ENCODE assay signal across 1 cellular context in the genomic region with DNA sequence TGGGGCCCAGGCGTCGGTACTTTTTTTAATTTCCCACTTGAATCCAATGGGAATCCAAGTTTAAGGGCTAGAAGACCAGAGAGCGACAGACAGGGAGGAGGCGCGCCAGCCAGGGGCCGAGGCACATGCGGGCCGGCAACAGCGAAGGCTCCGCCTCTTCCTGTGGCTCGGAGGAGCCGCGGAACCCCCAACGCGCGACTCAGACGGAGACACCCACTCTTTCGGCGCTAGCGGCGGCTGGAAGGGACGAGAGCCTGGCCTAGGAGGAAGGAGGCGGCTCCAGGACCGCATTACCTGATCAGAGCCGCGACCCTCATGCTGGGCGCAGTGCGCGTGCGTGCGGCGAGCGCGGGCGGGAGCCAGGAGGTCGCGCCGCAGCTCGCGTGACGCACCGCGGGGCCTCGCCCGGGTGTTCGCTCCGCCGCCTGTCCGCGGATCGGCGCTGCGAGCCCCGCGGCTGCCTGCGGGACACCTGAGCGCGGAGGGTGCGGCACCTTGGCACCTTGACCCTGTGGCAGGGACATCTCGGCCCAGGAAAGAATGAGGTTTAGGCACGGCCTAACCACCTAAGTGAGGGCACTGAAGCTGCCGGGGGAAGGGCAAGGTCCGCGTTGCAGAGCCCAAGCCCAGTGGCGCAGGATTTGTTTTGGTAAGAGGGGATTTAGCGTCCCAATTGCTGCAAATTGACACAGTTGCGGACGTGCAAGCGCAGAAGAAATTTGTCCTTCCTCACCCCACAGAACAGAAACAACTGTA.
A peak's percentile ranks its signal among the peaks of the same experiment; 100 is the strongest.
TF ChIP-seq lines count a peak whose summit lies in the region.

A gene with protein sequence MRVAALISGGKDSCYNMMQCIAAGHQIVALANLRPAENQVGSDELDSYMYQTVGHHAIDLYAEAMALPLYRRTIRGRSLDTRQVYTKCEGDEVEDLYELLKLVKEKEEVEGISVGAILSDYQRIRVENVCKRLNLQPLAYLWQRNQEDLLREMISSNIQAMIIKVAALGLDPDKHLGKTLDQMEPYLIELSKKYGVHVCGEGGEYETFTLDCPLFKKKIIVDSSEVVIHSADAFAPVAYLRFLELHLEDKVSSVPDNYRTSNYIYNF (minus strand): TSS at position 341 of the 756 bp plus-strand sequence. CDS start 24 bp downstream, at position 317.

TF ChIP-seq in K562, 482 proteins besides CTCF, POLR2A, EP300 and RAD21 (continued from another document and continues in another):
- TF ChIP-seq, protein P1, sequence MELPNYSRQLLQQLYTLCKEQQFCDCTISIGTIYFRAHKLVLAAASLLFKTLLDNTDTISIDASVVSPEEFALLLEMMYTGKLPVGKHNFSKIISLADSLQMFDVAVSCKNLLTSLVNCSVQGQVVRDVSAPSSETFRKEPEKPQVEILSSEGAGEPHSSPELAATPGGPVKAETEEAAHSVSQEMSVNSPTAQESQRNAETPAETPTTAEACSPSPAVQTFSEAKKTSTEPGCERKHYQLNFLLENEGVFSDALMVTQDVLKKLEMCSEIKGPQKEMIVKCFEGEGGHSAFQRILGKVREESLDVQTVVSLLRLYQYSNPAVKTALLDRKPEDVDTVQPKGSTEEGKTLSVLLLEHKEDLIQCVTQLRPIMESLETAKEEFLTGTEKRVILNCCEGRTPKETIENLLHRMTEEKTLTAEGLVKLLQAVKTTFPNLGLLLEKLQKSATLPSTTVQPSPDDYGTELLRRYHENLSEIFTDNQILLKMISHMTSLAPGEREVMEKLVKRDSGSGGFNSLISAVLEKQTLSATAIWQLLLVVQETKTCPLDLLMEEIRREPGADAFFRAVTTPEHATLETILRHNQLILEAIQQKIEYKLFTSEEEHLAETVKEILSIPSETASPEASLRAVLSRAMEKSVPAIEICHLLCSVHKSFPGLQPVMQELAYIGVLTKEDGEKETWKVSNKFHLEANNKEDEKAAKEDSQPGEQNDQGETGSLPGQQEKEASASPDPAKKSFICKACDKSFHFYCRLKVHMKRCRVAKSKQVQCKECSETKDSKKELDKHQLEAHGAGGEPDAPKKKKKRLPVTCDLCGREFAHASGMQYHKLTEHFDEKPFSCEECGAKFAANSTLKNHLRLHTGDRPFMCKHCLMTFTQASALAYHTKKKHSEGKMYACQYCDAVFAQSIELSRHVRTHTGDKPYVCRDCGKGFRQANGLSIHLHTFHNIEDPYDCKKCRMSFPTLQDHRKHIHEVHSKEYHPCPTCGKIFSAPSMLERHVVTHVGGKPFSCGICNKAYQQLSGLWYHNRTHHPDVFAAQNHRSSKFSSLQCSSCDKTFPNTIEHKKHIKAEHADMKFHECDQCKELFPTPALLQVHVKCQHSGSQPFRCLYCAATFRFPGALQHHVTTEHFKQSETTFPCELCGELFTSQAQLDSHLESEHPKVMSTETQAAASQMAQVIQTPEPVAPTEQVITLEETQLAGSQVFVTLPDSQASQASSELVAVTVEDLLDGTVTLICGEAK (IDR thresholded peaks at IDR 0.05) = peak; percentile 8; the same call in 1 of the 2 replicates
- TF ChIP-seq, protein P1 (CRISPR knock-in tag; IDR thresholded peaks at IDR 0.05) = no peak
- TF ChIP-seq ZNF75A (CRISPR knock-in tag; IDR thresholded peaks at IDR 0.05) = no peak
- TF ChIP-seq, protein P2, sequence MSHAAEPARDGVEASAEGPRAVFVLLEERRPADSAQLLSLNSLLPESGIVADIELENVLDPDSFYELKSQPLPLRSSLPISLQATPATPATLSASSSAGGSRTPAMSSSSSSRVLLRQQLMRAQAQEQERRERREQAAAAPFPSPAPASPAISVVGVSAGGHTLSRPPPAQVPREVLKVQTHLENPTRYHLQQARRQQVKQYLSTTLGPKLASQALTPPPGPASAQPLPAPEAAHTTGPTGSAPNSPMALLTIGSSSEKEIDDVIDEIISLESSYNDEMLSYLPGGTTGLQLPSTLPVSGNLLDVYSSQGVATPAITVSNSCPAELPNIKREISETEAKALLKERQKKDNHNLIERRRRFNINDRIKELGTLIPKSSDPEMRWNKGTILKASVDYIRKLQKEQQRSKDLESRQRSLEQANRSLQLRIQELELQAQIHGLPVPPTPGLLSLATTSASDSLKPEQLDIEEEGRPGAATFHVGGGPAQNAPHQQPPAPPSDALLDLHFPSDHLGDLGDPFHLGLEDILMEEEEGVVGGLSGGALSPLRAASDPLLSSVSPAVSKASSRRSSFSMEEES (CRISPR knock-in tag; IDR thresholded peaks at IDR 0.05) = no peak
- no peak for TF ChIP-seq CREBBP (IDR thresholded peaks at IDR 0.05; ENCODE audit: low read depth, low read length)
- no peak for TF ChIP-seq SRSF7 (optimal IDR thresholded peaks at IDR 0.05; ENCODE audit: low read depth, low read length)
- TF ChIP-seq MBD2 (IDR thresholded peaks at IDR 0.05; ENCODE audit: borderline replicate concordance, low read depth) = no peak; the same call in 1 of the 2 replicates
- TF ChIP-seq TRIM28 (IDR thresholded peaks at IDR 0.05) = no peak
- TF ChIP-seq NR2C2 (CRISPR knock-in tag; IDR thresholded peaks at IDR 0.05) = peak; percentile 71; the same call in 1 of the 2 replicates
- peak; percentile 87 for TF ChIP-seq NR2C2 (tag; IDR thresholded peaks at IDR 0.05)
- no peak for TF ChIP-seq CAMTA2 (CRISPR knock-in tag; conservative IDR thresholded peaks at IDR 0.05)
- no peak for TF ChIP-seq ZNF445 (CRISPR knock-in tag; IDR thresholded peaks at IDR 0.05; ENCODE audit: low read depth)
- TF ChIP-seq ZNF561 (CRISPR knock-in tag; conservative IDR thresholded peaks at IDR 0.05) = no peak
- TF ChIP-seq COPS2 (conservative IDR thresholded peaks at IDR 0.05) = no peak
- no peak for TF ChIP-seq PTRF (tag; IDR thresholded peaks at IDR 0.05)
- TF ChIP-seq PHF21A (IDR thresholded peaks at IDR 0.05; ENCODE audit: borderline replicate concordance, low read depth) = no peak
- TF ChIP-seq KAT8 (IDR thresholded peaks at IDR 0.05; ENCODE audit: low read depth) = no peak
- peak; percentile 5; the same call in 1 of the 2 replicates for TF ChIP-seq SMARCA4 (IDR thresholded peaks at IDR 0.05)
- no peak for TF ChIP-seq PPARD (CRISPR knock-in tag; IDR thresholded peaks at IDR 0.05)
- TF ChIP-seq GTF2A2 (tag; IDR thresholded peaks at IDR 0.05) = no peak
- TF ChIP-seq POLR2H (tag; IDR thresholded peaks at IDR 0.05; ENCODE audit: low read depth) = peak; percentile 20; the same call in 1 of the 2 replicates
- TF ChIP-seq, protein P3, sequence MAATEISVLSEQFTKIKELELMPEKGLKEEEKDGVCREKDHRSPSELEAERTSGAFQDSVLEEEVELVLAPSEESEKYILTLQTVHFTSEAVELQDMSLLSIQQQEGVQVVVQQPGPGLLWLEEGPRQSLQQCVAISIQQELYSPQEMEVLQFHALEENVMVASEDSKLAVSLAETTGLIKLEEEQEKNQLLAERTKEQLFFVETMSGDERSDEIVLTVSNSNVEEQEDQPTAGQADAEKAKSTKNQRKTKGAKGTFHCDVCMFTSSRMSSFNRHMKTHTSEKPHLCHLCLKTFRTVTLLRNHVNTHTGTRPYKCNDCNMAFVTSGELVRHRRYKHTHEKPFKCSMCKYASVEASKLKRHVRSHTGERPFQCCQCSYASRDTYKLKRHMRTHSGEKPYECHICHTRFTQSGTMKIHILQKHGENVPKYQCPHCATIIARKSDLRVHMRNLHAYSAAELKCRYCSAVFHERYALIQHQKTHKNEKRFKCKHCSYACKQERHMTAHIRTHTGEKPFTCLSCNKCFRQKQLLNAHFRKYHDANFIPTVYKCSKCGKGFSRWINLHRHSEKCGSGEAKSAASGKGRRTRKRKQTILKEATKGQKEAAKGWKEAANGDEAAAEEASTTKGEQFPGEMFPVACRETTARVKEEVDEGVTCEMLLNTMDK (IDR thresholded peaks at IDR 0.05; ENCODE audit: borderline replicate concordance, insufficient read depth, low read depth, low read length, poor library complexity, severe bottlenecking) = no peak
- TF ChIP-seq, protein P4, sequence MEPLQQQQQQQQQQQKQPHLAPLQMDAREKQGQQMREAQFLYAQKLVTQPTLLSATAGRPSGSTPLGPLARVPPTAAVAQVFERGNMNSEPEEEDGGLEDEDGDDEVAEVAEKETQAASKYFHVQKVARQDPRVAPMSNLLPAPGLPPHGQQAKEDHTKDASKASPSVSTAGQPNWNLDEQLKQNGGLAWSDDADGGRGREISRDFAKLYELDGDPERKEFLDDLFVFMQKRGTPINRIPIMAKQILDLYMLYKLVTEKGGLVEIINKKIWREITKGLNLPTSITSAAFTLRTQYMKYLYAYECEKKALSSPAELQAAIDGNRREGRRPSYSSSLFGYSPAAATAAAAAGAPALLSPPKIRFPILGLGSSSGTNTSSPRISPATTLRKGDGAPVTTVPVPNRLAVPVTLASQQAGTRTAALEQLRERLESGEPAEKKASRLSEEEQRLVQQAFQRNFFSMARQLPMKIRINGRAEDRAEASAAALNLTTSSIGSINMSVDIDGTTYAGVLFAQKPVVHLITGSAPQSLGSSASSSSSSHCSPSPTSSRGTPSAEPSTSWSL (CRISPR knock-in tag; IDR thresholded peaks at IDR 0.05; ENCODE audit: borderline replicate concordance) = no peak
- TF ChIP-seq RB1 (IDR thresholded peaks at IDR 0.05; ENCODE audit: low read depth) = peak; percentile 87
- TF ChIP-seq MAFK (IDR thresholded peaks at IDR 0.05; ENCODE audit: low read length) = no peak
- no peak for TF ChIP-seq SMARCC2 (IDR thresholded peaks at IDR 0.05; ENCODE audit: low read depth)
- no peak for TF ChIP-seq ZNF121 (CRISPR knock-in tag; conservative IDR thresholded peaks at IDR 0.05)
- no peak for TF ChIP-seq ETV5 (CRISPR knock-in tag; IDR thresholded peaks at IDR 0.05; ENCODE audit: low read depth)
- TF ChIP-seq, protein P5, sequence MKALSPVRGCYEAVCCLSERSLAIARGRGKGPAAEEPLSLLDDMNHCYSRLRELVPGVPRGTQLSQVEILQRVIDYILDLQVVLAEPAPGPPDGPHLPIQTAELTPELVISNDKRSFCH (CRISPR knock-in tag; IDR thresholded peaks at IDR 0.05) = no peak
- TF ChIP-seq, protein P5 (tag; IDR thresholded peaks at IDR 0.05) = 0 out of 2 replicates have a peak, but pooled peaks have one; percentile 33
- TF ChIP-seq, protein P6, sequence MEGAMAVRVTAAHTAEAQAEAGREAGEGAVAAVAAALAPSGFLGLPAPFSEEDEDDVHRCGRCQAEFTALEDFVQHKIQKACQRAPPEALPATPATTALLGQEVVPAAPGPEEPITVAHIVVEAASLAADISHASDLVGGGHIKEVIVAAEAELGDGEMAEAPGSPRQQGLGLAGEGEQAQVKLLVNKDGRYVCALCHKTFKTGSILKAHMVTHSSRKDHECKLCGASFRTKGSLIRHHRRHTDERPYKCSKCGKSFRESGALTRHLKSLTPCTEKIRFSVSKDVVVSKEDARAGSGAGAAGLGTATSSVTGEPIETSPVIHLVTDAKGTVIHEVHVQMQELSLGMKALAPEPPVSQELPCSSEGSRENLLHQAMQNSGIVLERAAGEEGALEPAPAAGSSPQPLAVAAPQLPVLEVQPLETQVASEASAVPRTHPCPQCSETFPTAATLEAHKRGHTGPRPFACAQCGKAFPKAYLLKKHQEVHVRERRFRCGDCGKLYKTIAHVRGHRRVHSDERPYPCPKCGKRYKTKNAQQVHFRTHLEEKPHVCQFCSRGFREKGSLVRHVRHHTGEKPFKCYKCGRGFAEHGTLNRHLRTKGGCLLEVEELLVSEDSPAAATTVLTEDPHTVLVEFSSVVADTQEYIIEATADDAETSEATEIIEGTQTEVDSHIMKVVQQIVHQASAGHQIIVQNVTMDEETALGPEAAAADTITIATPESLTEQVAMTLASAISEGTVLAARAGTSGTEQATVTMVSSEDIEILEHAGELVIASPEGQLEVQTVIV (CRISPR knock-in tag; IDR thresholded peaks at IDR 0.05; ENCODE audit: borderline replicate concordance) = no peak
- TF ChIP-seq, protein P7, sequence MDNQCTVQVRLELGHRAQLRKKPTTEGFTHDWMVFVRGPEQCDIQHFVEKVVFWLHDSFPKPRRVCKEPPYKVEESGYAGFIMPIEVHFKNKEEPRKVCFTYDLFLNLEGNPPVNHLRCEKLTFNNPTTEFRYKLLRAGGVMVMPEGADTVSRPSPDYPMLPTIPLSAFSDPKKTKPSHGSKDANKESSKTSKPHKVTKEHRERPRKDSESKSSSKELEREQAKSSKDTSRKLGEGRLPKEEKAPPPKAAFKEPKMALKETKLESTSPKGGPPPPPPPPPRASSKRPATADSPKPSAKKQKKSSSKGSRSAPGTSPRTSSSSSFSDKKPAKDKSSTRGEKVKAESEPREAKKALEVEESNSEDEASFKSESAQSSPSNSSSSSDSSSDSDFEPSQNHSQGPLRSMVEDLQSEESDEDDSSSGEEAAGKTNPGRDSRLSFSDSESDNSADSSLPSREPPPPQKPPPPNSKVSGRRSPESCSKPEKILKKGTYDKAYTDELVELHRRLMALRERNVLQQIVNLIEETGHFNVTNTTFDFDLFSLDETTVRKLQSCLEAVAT (IDR thresholded peaks at IDR 0.05) = peak; percentile 6 to 12; a peak in 1 of 4 replicates
- TF ChIP-seq SNRNP70 (optimal IDR thresholded peaks at IDR 0.05; ENCODE audit: low read depth, low read length) = no peak
- no peak for TF ChIP-seq ZC3H11A (IDR thresholded peaks at IDR 0.05; ENCODE audit: low read depth, low read length)
- TF ChIP-seq TEAD2 (tag; IDR thresholded peaks at IDR 0.05) = no peak
